8 cellular contexts compared by ENCODE assay signal in genomic region chr1:120179420-120180348, GRCh38. TPM values are rescaled to one million over a fixed set of nuclear protein-coding genes. Genes with fewer than 3 reads are reported as not detected.
DNase-seq lines count a peak whose midpoint lies in the region; ATAC-seq and TF ChIP-seq lines count a peak whose summit lies in the region.

No MANE protein-coding gene starts in this region.

- no peak for TF ChIP-seq CTCF in coronary artery (IDR thresholded peaks at IDR 0.05)

- H3K27ac ChIP-seq in coronary artery (peak overlapping the region; percentile 48 to 86), mesendoderm (ENCODE audit: low read depth, low read length) (no peak overlapping the region)

- H3K79me1 ChIP-seq in mesendoderm (ENCODE audit: low read length): no peaks in the 10 kb centered on the region

- H2AK5ac ChIP-seq in mesendoderm (ENCODE audit: low read length): no peak overlapping the region

- H2BK15ac ChIP-seq in mesendoderm (replicated peaks; ENCODE audit: low read depth): peak overlapping the region; percentile 92

- no peak overlapping the region for H3K4me2 ChIP-seq in mesendoderm (ENCODE audit: low read length)

- peaks cover 6% of the 10 kb centered on the region for H3K79me2 ChIP-seq in mesendoderm (ENCODE audit: control insufficient read depth, insufficient read depth, low read length)

- H2BK120ac ChIP-seq in mesendoderm (ENCODE audit: low read depth, low read length): no peak overlapping the region

- H3K4me3 ChIP-seq in coronary artery: peak overlapping the region; percentile 69
- H3K4me3 ChIP-seq in mesendoderm (ENCODE audit: low read length): no peak overlapping the region

- no peaks in the 10 kb centered on the region for H3K36me3 ChIP-seq in mesendoderm (ENCODE audit: control insufficient read depth, insufficient read depth, low read length)

- peak overlapping the region; percentile 31 for H3K4ac ChIP-seq in mesendoderm (ENCODE audit: low read depth, low read length)

- no peak overlapping the region for H3K23ac ChIP-seq in mesendoderm (ENCODE audit: low read length)

- WGBS in mesendoderm (ENCODE audit: extremely low coverage, insufficient coverage, low lambda C conversion rate): no CpG with 5 or more reads among the region's 20 CpGs

- ATAC-seq in GM21526 (IDR thresholded peaks at IDR 0.05; ENCODE audit: low FRiP score, unreplicated experiment): no peak
- no peak for ATAC-seq in HG03521 (IDR thresholded peaks at IDR 0.05; ENCODE audit: unreplicated experiment)
- ATAC-seq in activated CD4-positive, CD25-positive, alpha-beta regulatory T cell treated with anti-CD3 and anti-CD28 coated beads, Interleukin-2, amount 50 U/mL, for 24 hours: no peak

- H3K56ac ChIP-seq in mesendoderm (ENCODE audit: low read length): no peak overlapping the region

- no peak overlapping the region for H2BK5ac ChIP-seq in mesendoderm (ENCODE audit: low read length)

- H3K4me1 ChIP-seq in mesendoderm (ENCODE audit: control insufficient read depth, low read depth, low read length): no peaks in the 10 kb centered on the region

- H4K5ac ChIP-seq in mesendoderm (ENCODE audit: low read length): no peak overlapping the region

- H3K18ac ChIP-seq in mesendoderm (ENCODE audit: low read length): peak overlapping the region; percentile 60

- H3K27me3 ChIP-seq in mesendoderm (ENCODE audit: insufficient read depth, low read length, poor library complexity): no peaks in the 10 kb centered on the region

- H4K8ac ChIP-seq in mesendoderm (ENCODE audit: low read depth, low read length): no peak overlapping the region

- peak; percentile 67 for DNase-seq in DMS79 treated with DMSO at 0.1 percent for 48 hours (lab: John Stamatoyannopoulos, UW)
- peak; percentile 35 for DNase-seq in NCI-H2171 treated with DMSO at 0.1 percent for 48 hours (lab: John Stamatoyannopoulos, UW)
- peak; percentile 62 for DNase-seq in coronary artery (ENCODE audit: low spot score)
- peak; percentile 69 for DNase-seq in mesendoderm
- DNase-seq in NCI-H2107 treated with DMSO at 0.1 percent for 48 hours (lab: John Stamatoyannopoulos, UW; ENCODE audit: unreplicated experiment): no peak

- no peak overlapping the region for H3K9ac ChIP-seq in mesendoderm (ENCODE audit: low read length)

RNA-seq across cellular contexts. Expression of gene SEC22B, which starts 3.4 kb away (rescaled TPM):
- polyA plus RNA-seq in mesendoderm (2013, experiment 1 of 2): 11.7 TPM
- 12.1 TPM for polyA plus RNA-seq in mesendoderm (2013, experiment 2 of 2)
